In the genomic region with DNA sequence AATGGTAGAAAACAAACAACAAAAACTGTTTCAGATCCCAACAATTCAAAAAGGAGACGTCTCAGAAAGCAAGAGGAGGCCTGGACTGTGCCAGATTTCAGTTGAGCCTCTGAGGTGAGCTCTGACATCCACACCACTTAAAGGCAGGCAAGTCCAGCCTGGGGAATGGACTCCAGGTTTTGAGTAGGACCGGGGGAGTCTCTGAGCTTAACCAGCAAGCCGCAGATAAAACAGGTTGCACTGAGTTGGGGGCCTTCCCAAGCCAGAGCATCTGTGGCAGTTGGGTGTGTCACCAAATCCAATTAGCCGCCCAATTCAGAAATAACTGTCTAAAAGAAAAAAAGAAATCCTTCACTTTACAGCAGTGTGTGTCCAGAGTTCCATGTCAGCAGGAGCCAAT, we compare ENCODE assay signal across 18 cellular contexts. TPM values are rescaled to one million over a fixed set of nuclear protein-coding genes. Genes with fewer than 3 reads are reported as not detected.
A peak's percentile ranks its signal among the peaks of the same experiment; 100 is the strongest.
DNase-seq lines count a peak whose midpoint lies in the region; ATAC-seq and TF ChIP-seq lines count a peak whose summit lies in the region.
"Had no signal": no experiment of that assay in that cellular context is flagged by ENCODE, and none has a peak within 500 bp of the region (broad histone marks: within the 10 kb centered on the region; RNA-seq: fewer than 3 reads in every experiment).

No MANE protein-coding gene starts in this region.

- no peak overlapping the region for H3K18ac ChIP-seq in trophoblast cell (ENCODE audit: low read length)

- H3K9me3 Mint-ChIP-seq in activated T-helper 1 cell treated with anti-CD3 and anti-CD28 coated beads, Interleukin-12 subunit alpha, Interleukin-12 subunit beta, Interleukin-2, Interleukin-4 antibody, amounts not matched to agents 30 ng/mL and 10 ng/mL and 1 ng/mL, durations not matched to agents 14 hours and 24 hours and 36 hours, result no peaks in the 10 kb centered on the region
- no peaks in the 10 kb centered on the region for H3K9me3 Mint-ChIP-seq in naive thymus-derived CD8-positive, alpha-beta T cell
- H3K9me3 Mint-ChIP-seq: naive B cell had no signal

- no peak overlapping the region for H3K4me3 Mint-ChIP-seq in activated T-helper 1 cell treated with anti-CD3 and anti-CD28 coated beads, Interleukin-12 subunit alpha, Interleukin-12 subunit beta, Interleukin-2, Interleukin-4 antibody, amounts not matched to agents 30 ng/mL and 10 ng/mL and 1 ng/mL, durations not matched to agents 14 hours and 24 hours and 36 hours
- H3K4me3 Mint-ChIP-seq in naive thymus-derived CD8-positive, alpha-beta T cell, result peak overlapping the region in 8 of 10 donors; percentile 27 to 81 (median 66)
- H3K4me3 Mint-ChIP-seq: naive B cell had no signal

- peak overlapping the region; percentile 89 for H3K27ac Mint-ChIP-seq in activated T-helper 1 cell treated with anti-CD3 and anti-CD28 coated beads, Interleukin-12 subunit alpha, Interleukin-12 subunit beta, Interleukin-2, Interleukin-4 antibody, amounts not matched to agents 30 ng/mL and 10 ng/mL and 1 ng/mL, durations not matched to agents 14 hours and 24 hours and 36 hours
- peak overlapping the region; percentile 92 to 99 (median 98) for H3K27ac Mint-ChIP-seq in naive thymus-derived CD8-positive, alpha-beta T cell

- H4K12ac ChIP-seq in trophoblast cell (ENCODE audit: low read depth, low read length), result no peak overlapping the region

- H3K23ac ChIP-seq in trophoblast cell (ENCODE audit: low read length), result no peak overlapping the region

- H4K8ac ChIP-seq in trophoblast cell (ENCODE audit: low read depth, low read length), result no peak overlapping the region

- H3K4me3 ChIP-seq in DND-41 (ENCODE audit: low read depth in 1 of 2, low read length in 2 of 2) (no peak overlapping the region), trophoblast cell (ENCODE audit: low read depth, low read length) (no peak overlapping the region)
- H3K4me3 ChIP-seq: BLaER1 treated with 17β-estradiol and CSF1 and Interleukin-3, amounts not matched to agents 10 nM and 100 nM; cardiac muscle cell; heart left ventricle; lung; prostate gland; thoracic aorta had no signal

- no peak overlapping the region for H3K14ac ChIP-seq in trophoblast cell (ENCODE audit: low read length)

- H4K91ac ChIP-seq in trophoblast cell (ENCODE audit: low read depth, low read length), result no peak overlapping the region

- POLR2A ChIA-PET in naive thymus-derived CD8-positive, alpha-beta T cell (lab: Charles Lee), result interaction anchor here (0.6 to 15.3 kb wide), 6 partner anchors 15 to 55 kb away, joined by 4 to 304 read pairs (median 18); a partner anchor contains a TSS

- no peaks in the 10 kb centered on the region for H4K20me1 ChIP-seq in DND-41 (ENCODE audit: insufficient read depth, low read length)

- no peaks in the 10 kb centered on the region for H3K79me1 ChIP-seq in trophoblast cell (ENCODE audit: low read length)

- WGBS in trophoblast cell (ENCODE audit: extremely low coverage, insufficient coverage, insufficient read length), result no CpG with 5 or more reads among the region's 4 CpGs

- no peaks in the 10 kb centered on the region for H3K27me3 Mint-ChIP-seq in activated T-helper 1 cell treated with anti-CD3 and anti-CD28 coated beads, Interleukin-12 subunit alpha, Interleukin-12 subunit beta, Interleukin-2, Interleukin-4 antibody, amounts not matched to agents 30 ng/mL and 10 ng/mL and 1 ng/mL, durations not matched to agents 14 hours and 24 hours and 36 hours (ENCODE audit: insufficient read depth)
- no peaks in the 10 kb centered on the region for H3K27me3 Mint-ChIP-seq in naive thymus-derived CD8-positive, alpha-beta T cell
- H3K27me3 Mint-ChIP-seq: naive B cell had no signal

- TF ChIP-seq CTCF in DND-41 (IDR thresholded peaks at IDR 0.05; ENCODE audit: borderline replicate concordance, extremely low read depth, low read length, poor library complexity, severe bottlenecking), result no peak

- DNase-seq in NCI-H524 (lab: John Stamatoyannopoulos, UW), result peak; percentile 13 to 58
- no peak for DNase-seq in NCI-H524 treated with DMSO at 0.1 percent for 48 hours (lab: John Stamatoyannopoulos, UW)
- no peak for DNase-seq in DND-41
- DNase-seq in activated T-helper 1 cell treated with anti-CD3 and anti-CD28 coated beads, Interleukin-12 subunit alpha, Interleukin-12 subunit beta, Interleukin-2, Interleukin-4 antibody, amounts not matched to agents 30 ng/mL and 10 ng/mL and 1 ng/mL, durations not matched to agents 14 hours and 24 hours and 36 hours (ENCODE audit: low spot score), result no peak
- no peak for DNase-seq in naive thymus-derived CD8-positive, alpha-beta T cell
- no peak for DNase-seq in trophoblast cell
- no peak for DNase-seq in HT-29 (ENCODE audit: low spot score)
- DNase-seq: heart left ventricle, naive B cell, NCI-H1092, NCI-H2107 had no signal

- H2BK12ac ChIP-seq in trophoblast cell (ENCODE audit: low read length), result no peak overlapping the region

- H3K9ac ChIP-seq in DND-41 (ENCODE audit: low read depth, low read length) (no peak overlapping the region; the same call in 1 of the 2 replicates), trophoblast cell (ENCODE audit: low read length) (no peak overlapping the region)
- H3K9ac ChIP-seq: BLaER1 treated with 17β-estradiol and CSF1 and Interleukin-3, amounts not matched to agents 10 nM and 100 nM had no signal

- H3K4me1 ChIP-seq in DND-41 (ENCODE audit: insufficient read depth, low read length) (peaks cover 42% of the 10 kb centered on the region), trophoblast cell (ENCODE audit: control insufficient read depth in 1 of 2, insufficient read depth in 2 of 2, low read length in 2 of 2) (no peaks in the 10 kb centered on the region)
- H3K4me1 ChIP-seq: prostate gland had no signal

- intact Hi-C loops in activated T-helper 1 cell treated with anti-CD3 and anti-CD28 coated beads, Interleukin-12 subunit alpha, Interleukin-12 subunit beta, Interleukin-2, Interleukin-4 antibody, amounts not matched to agents 30 ng/mL and 10 ng/mL and 1 ng/mL, durations not matched to agents 14 hours and 24 hours and 36 hours (cut with micrococcal nuclease), result loop anchor here (1.0 to 2.0 kb wide), 6 partner anchors 10 to 231 kb away; no protein-coding TSS in a partner anchor

- no peak overlapping the region for H2BK120ac ChIP-seq in trophoblast cell (ENCODE audit: insufficient read depth, low read length, poor library complexity)

- H2AFZ ChIP-seq in DND-41 (ENCODE audit: low read depth, low read length) (no peak overlapping the region), trophoblast cell (ENCODE audit: insufficient read depth, low read length, poor library complexity) (no peak overlapping the region)

- peaks cover 55% of the 10 kb centered on the region for H3K36me3 Mint-ChIP-seq in activated T-helper 1 cell treated with anti-CD3 and anti-CD28 coated beads, Interleukin-12 subunit alpha, Interleukin-12 subunit beta, Interleukin-2, Interleukin-4 antibody, amounts not matched to agents 30 ng/mL and 10 ng/mL and 1 ng/mL, durations not matched to agents 14 hours and 24 hours and 36 hours (ENCODE audit: low read depth)
- peaks cover 17 to 96% (median 52%) of the 10 kb centered on the region in 3 donors for H3K36me3 Mint-ChIP-seq in naive thymus-derived CD8-positive, alpha-beta T cell

- H3K79me2 ChIP-seq in DND-41 (ENCODE audit: insufficient read depth, low read length) (peaks cover 64% of the 10 kb centered on the region), trophoblast cell (ENCODE audit: control insufficient read depth, insufficient read depth, low read length, poor library complexity) (no peaks in the 10 kb centered on the region)

- H3K4me2 ChIP-seq in DND-41 (ENCODE audit: insufficient read depth, low read length) (no peak overlapping the region), trophoblast cell (ENCODE audit: low read length) (no peak overlapping the region)
- H3K4me2 ChIP-seq: BLaER1 treated with 17β-estradiol and CSF1 and Interleukin-3, amounts not matched to agents 10 nM and 100 nM had no signal

- H3K9me3 ChIP-seq in DND-41 (ENCODE audit: insufficient read depth, low read length, severe bottlenecking) (no peaks in the 10 kb centered on the region), trophoblast cell (ENCODE audit: insufficient read depth, low read depth, low read length) (peaks cover 3% of the 10 kb centered on the region)
- H3K9me3 ChIP-seq: BLaER1 treated with 17β-estradiol and CSF1 and Interleukin-3, amounts not matched to agents 10 nM and 100 nM; heart left ventricle; prostate gland; thoracic aorta had no signal

- no peak overlapping the region for H2AK5ac ChIP-seq in trophoblast cell (ENCODE audit: low read length)

- no peaks in the 10 kb centered on the region for H3K27me3 ChIP-seq in DND-41 (ENCODE audit: insufficient read depth, low read length, poor library complexity)
- H3K27me3 ChIP-seq in trophoblast cell (ENCODE audit: insufficient read depth, low read length), result no peaks in the 10 kb centered on the region
- H3K27me3 ChIP-seq: BLaER1 treated with 17β-estradiol and CSF1 and Interleukin-3, amounts not matched to agents 10 nM and 100 nM; cardiac muscle cell; heart left ventricle had no signal

- H3K4me1 Mint-ChIP-seq in activated T-helper 1 cell treated with anti-CD3 and anti-CD28 coated beads, Interleukin-12 subunit alpha, Interleukin-12 subunit beta, Interleukin-2, Interleukin-4 antibody, amounts not matched to agents 30 ng/mL and 10 ng/mL and 1 ng/mL, durations not matched to agents 14 hours and 24 hours and 36 hours (ENCODE audit: low read depth), result peaks cover 68% of the 10 kb centered on the region
- peaks cover 37 to 93% (median 81%) of the 10 kb centered on the region in 4 donors for H3K4me1 Mint-ChIP-seq in naive thymus-derived CD8-positive, alpha-beta T cell

- H3K36me3 ChIP-seq in DND-41 (ENCODE audit: insufficient read depth, low read length) (peaks cover 93% of the 10 kb centered on the region), trophoblast cell (ENCODE audit: control insufficient read depth in 1 of 2, insufficient read depth in 2 of 2, low read length in 2 of 2) (peaks cover 7 to 15% of the 10 kb centered on the region in 2 experiments)
- H3K36me3 ChIP-seq: prostate gland had no signal

- no peak overlapping the region for H3K4ac ChIP-seq in trophoblast cell (ENCODE audit: low read depth, low read length)

- H3K27ac ChIP-seq in DND-41 (ENCODE audit: low read length), result peak overlapping the region; percentile 70
- H3K27ac ChIP-seq in trophoblast cell (ENCODE audit: low read depth, low read length), result no peak overlapping the region
- H3K27ac ChIP-seq: 22Rv1; BLaER1 treated with 17β-estradiol and CSF1 and Interleukin-3, amounts not matched to agents 10 nM and 100 nM; cardiac muscle cell; prostate gland; thoracic aorta had no signal

- no peak overlapping the region for H2BK5ac ChIP-seq in trophoblast cell (ENCODE audit: low read depth, low read length, poor library complexity)

- no peak for ATAC-seq in DND-41 (ENCODE audit: insufficient read depth, low read depth)
- ATAC-seq in naive thymus-derived CD8-positive, alpha-beta T cell, result no peak
- ATAC-seq in GM18870 (IDR thresholded peaks at IDR 0.05; ENCODE audit: unreplicated experiment), result no peak
- ATAC-seq: heart left ventricle had no signal

RNA-seq across cellular contexts. Expression of a gene that starts 54.7 kb away (rescaled TPM):
- 29.5 and 31.1 TPM in 2 replicates for total RNA-seq in activated T-helper 1 cell treated with anti-CD3 and anti-CD28 coated beads, Interleukin-12 subunit alpha, Interleukin-12 subunit beta, Interleukin-2, Interleukin-4 antibody, amounts not matched to agents 30 ng/mL and 10 ng/mL and 1 ng/mL, durations not matched to agents 14 hours and 24 hours and 36 hours
- total RNA-seq in naive thymus-derived CD8-positive, alpha-beta T cell, result 100 to 1,000 TPM; 128 to 132 TPM
- polyA plus RNA-seq in naive thymus-derived CD8-positive, alpha-beta T cell, result 100 to 1,000 TPM; 106 to 190 (median 168) TPM
- 6.6 and 7.1 TPM in 2 replicates for polyA plus RNA-seq in trophoblast cell (2013)
- total RNA-seq in HT-29 (2014; rRNA removed; shearing (Covaris generic)), result 5.7 and 7.0 TPM in 2 replicates

RNA-seq across cellular contexts. Expression of a gene that starts 55.0 kb away (rescaled TPM):
- 28.1 and 36.6 TPM in 2 replicates for total RNA-seq in activated T-helper 1 cell treated with anti-CD3 and anti-CD28 coated beads, Interleukin-12 subunit alpha, Interleukin-12 subunit beta, Interleukin-2, Interleukin-4 antibody, amounts not matched to agents 30 ng/mL and 10 ng/mL and 1 ng/mL, durations not matched to agents 14 hours and 24 hours and 36 hours
- total RNA-seq in naive thymus-derived CD8-positive, alpha-beta T cell, result 10 to 100 TPM; 16.6 to 17.2 TPM
- 10 to 100 TPM; 16.7 to 20.9 (median 18.6) TPM for polyA plus RNA-seq in naive thymus-derived CD8-positive, alpha-beta T cell
- 27.3 and 28.8 TPM in 2 replicates for polyA plus RNA-seq in trophoblast cell (2013)
- 2.2 and 2.7 TPM in 2 replicates for total RNA-seq in HT-29 (2014; rRNA removed; shearing (Covaris generic))

Comparison
In these comparisons a context has a peak if more than half of its experiments do, and no peak if none do; other contexts are left out.
1. DNase-seq: peak in NCI-H524 (2 of 2); none in NCI-H524 treated with DMSO at 0.1 percent for 48 hours (single experiment), DND-41 (single experiment), activated T-helper 1 cell treated with anti-CD3 and anti-CD28 coated beads, Interleukin-12 subunit alpha, Interleukin-12 subunit beta, Interleukin-2, Interleukin-4 antibody, amounts not matched to agents 30 ng/mL and 10 ng/mL and 1 ng/mL, durations not matched to agents 14 hours and 24 hours and 36 hours (single experiment), naive thymus-derived CD8-positive, alpha-beta T cell (0 of 10), trophoblast cell (0 of 2) and HT-29 (single experiment).